ENCODE assay signal across 28 cellular contexts in the genomic region with DNA sequence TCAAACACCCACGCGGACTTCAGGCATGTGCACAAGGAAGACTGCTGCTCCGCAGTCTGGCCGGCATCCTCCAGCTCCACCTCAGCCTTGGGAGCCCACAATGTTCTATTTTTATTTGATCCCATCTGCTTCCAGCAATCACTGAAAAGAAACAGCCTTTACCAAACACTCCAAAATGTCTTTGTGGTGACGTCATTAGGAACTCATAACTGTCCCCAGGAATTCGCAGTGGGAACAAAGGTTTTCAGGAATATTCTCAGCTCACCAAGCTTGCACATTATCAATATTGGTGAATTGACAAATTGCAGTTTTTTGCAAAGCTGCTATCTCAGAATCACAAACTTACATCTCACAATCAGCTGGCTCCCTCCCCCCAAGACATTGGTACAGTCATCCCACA.
"Had no signal": no experiment of that assay in that cellular context is flagged by ENCODE, and none has a peak within 500 bp of the region (broad histone marks: within the 10 kb centered on the region; RNA-seq: fewer than 3 reads in every experiment).

No MANE protein-coding gene starts in this region.

- H3K4me3 ChIP-seq: dorsolateral prefrontal cortex, lung, mucosa of descending colon, prostate gland, right atrium auricular region, sigmoid colon, skin epidermis, spleen, thoracic aorta, tibial nerve, upper lobe of left lung had no signal

- DNase-seq: dorsolateral prefrontal cortex; effector CD4-positive, alpha-beta T cell; foreskin fibroblast; gastrocnemius medialis; head of caudate nucleus; left ventricle myocardium superior; mesenchymal stem cell; mucosa of descending colon; naive thymus-derived CD8-positive, alpha-beta T cell; nephron progenitor cell; nucleus accumbens; sigmoid colon; spleen; stimulated activated CD4-positive, alpha-beta T cell treated with anti-CD3 and anti-CD28 coated beads, Interleukin-4, amount 100 ng/mL, for 4 hours; stimulated activated naive CD8-positive, alpha-beta T cell treated with anti-CD3 and anti-CD28 coated beads, Interleukin-15, Interleukin-2, amounts not matched to agents 100 U/mL and 50 U/mL, for 24 hours; upper lobe of left lung had no signal

- H3K4me3 Mint-ChIP-seq: mesothelial cell of epicardium; naive thymus-derived CD8-positive, alpha-beta T cell; nephron progenitor cell; stimulated activated memory B cell treated with anti-CD40 and anti-IgM and Interleukin-4, amounts not matched to agents 10 μg/mL and 1 μg/mL and 100 μg/mL, for 72 hours had no signal

- H3K27ac ChIP-seq: dorsolateral prefrontal cortex, epithelial cell of prostate, gastrocnemius medialis, prostate gland, right atrium auricular region, sigmoid colon, skin epidermis, spleen, thoracic aorta, tibial nerve, upper lobe of left lung had no signal

- H3K4me1 Mint-ChIP-seq: mesothelial cell of epicardium; naive thymus-derived CD8-positive, alpha-beta T cell; nephron progenitor cell; stimulated activated memory B cell treated with anti-CD40 and anti-IgM and Interleukin-4, amounts not matched to agents 10 μg/mL and 1 μg/mL and 100 μg/mL, for 72 hours had no signal

- FAIRE-seq: colon, keratinocyte had no signal

- H3K27me3 ChIP-seq: dorsolateral prefrontal cortex, gastrocnemius medialis, right atrium auricular region, sigmoid colon, spleen, tibial nerve, upper lobe of left lung had no signal

- H3K4me1 ChIP-seq: gastrocnemius medialis, prostate gland, right atrium auricular region, sigmoid colon, spleen, tibial nerve, upper lobe of left lung had no signal

- ATAC-seq: esophagus mucosa; gastrocnemius medialis; left ventricle myocardium superior; mucosa of descending colon; naive thymus-derived CD8-positive, alpha-beta T cell; stimulated activated memory B cell treated with anti-CD40 and anti-IgM and Interleukin-4, amounts not matched to agents 10 μg/mL and 1 μg/mL and 100 μg/mL, for 72 hours; stimulated activated naive CD8-positive, alpha-beta T cell treated with anti-CD3 and anti-CD28 coated beads, Interleukin-15, Interleukin-2, amounts not matched to agents 100 U/mL and 50 U/mL, for 24 hours had no signal

- H3K27me3 Mint-ChIP-seq: naive thymus-derived CD8-positive, alpha-beta T cell; stimulated activated memory B cell treated with anti-CD40 and anti-IgM and Interleukin-4, amounts not matched to agents 10 μg/mL and 1 μg/mL and 100 μg/mL, for 72 hours had no signal

- H3K27ac Mint-ChIP-seq: mesothelial cell of epicardium; naive thymus-derived CD8-positive, alpha-beta T cell; nephron progenitor cell; stimulated activated memory B cell treated with anti-CD40 and anti-IgM and Interleukin-4, amounts not matched to agents 10 μg/mL and 1 μg/mL and 100 μg/mL, for 72 hours had no signal
